ENCODE assay signal across 11 cellular contexts in genomic region chr3:150248116-150248864, GRCh38.
DNase-seq lines count a peak whose midpoint lies in the region; ATAC-seq, FAIRE-seq and TF ChIP-seq lines count a peak whose summit lies in the region.
"Had no signal": no experiment of that assay in that cellular context is flagged by ENCODE, and none has a peak within 500 bp of the region (broad histone marks: within the 10 kb centered on the region; RNA-seq: fewer than 3 reads in every experiment).

No MANE protein-coding gene starts in this region.

- H3F3A ChIP-seq in GM23338 (replicated peaks; ENCODE audit: low read depth), result no peaks in the 10 kb centered on the region

- 7% methylated on average over 5 of the region's 5 CpGs for WGBS in HepG2 (ENCODE audit: low lambda C conversion rate)

- H3K36me3 ChIP-seq in GM23338 (ENCODE audit: insufficient read depth), result no peaks in the 10 kb centered on the region
- no peaks in the 10 kb centered on the region for H3K36me3 ChIP-seq in SJSA1
- no peaks in the 10 kb centered on the region for H3K36me3 ChIP-seq in stomach smooth muscle (ENCODE audit: control insufficient read depth in 2 of 2, insufficient read depth in 2 of 2, low read length in 2 of 2)
- no peaks in the 10 kb centered on the region for H3K36me3 ChIP-seq in HepG2 (replicated peaks in 1 of 2; ENCODE audit: control insufficient read depth in 1 of 2, insufficient read depth in 2 of 2, low read length in 2 of 2)

- no peak overlapping the region for H3K4me2 ChIP-seq in GM23338
- no peak overlapping the region for H3K4me2 ChIP-seq in HepG2 (ENCODE audit: low read depth, low read length)

- H3K36me3 Mint-ChIP-seq in GM23338 (ENCODE audit: low read depth), result no peaks in the 10 kb centered on the region
- H3K36me3 Mint-ChIP-seq: naive thymus-derived CD8-positive, alpha-beta T cell had no signal

- no peaks in the 10 kb centered on the region for H3K27me3 Mint-ChIP-seq in GM23338 (ENCODE audit: insufficient read depth, low read depth, poor library complexity)

- in situ Hi-C loops in HepG2 (cut with HindIII; ENCODE audit: extremely low pct_ligation_motif_present, low pct_unique_long_range_greater_than_20kb), result no loop called here

- H3K9me3 Mint-ChIP-seq in GM23338, result no peaks in the 10 kb centered on the region
- H3K9me3 Mint-ChIP-seq: activated B cell treated with CpG ODN at 0.5 μM for 24 hours; naive thymus-derived CD8-positive, alpha-beta T cell had no signal

- no peak overlapping the region for H3K27ac Mint-ChIP-seq in GM23338
- H3K27ac Mint-ChIP-seq: activated B cell treated with CpG ODN at 0.5 μM for 24 hours; naive thymus-derived CD8-positive, alpha-beta T cell had no signal

- CTCF ChIA-PET in HepG2 (lab: Yijun Ruan, JAX; ENCODE audit: low intra/inter-chr PET ratio, low total read pairs), result no interaction called here

- DNase-seq in GM23338 (ENCODE audit: low spot score), result no peak
- DNase-seq in SJSA1 (ENCODE audit: low read depth in 1 of 2, low spot score in 2 of 2), result peak; percentile 77 to 96
- peak; percentile 90 for DNase-seq in glomerular visceral epithelial cell (ENCODE audit: extremely low spot score)
- no peak for DNase-seq in HepG2 (ENCODE audit: low spot score)
- DNase-seq in activated T-cell treated with anti-CD3 and anti-CD28 coated beads, Interleukin-2, amount 50 U/mL, for 1 hour, result no peak
- DNase-seq: activated B cell treated with CpG ODN at 0.5 μM for 24 hours; naive thymus-derived CD8-positive, alpha-beta T cell; NCI-H345 had no signal

- no TSS peak for BruUV-seq in HepG2 (replicated peaks; lab: Mats Ljungman, UMichigan)

- TF ChIP-seq CTCF in GM23338 (conservative IDR thresholded peaks at IDR 0.05; ENCODE audit: low read depth in 2 of 2), result no peak
- TF ChIP-seq CTCF in HepG2 (CRISPR knock-in tag; IDR thresholded peaks at IDR 0.05), result no peak

- TF ChIP-seq EP300 in HepG2 (IDR thresholded peaks at IDR 0.05; ENCODE audit: low read depth in 2 of 2, low read length in 2 of 2) (no peak), HepG2 (CRISPR knock-in tag; IDR thresholded peaks at IDR 0.05; ENCODE audit: borderline replicate concordance) (no peak)

- H3K9ac ChIP-seq in stomach smooth muscle (ENCODE audit: low read length in 2 of 2), result peak overlapping the region in 1 of 2 donors; percentile 4
- H3K9ac ChIP-seq in HepG2 (ENCODE audit: insufficient read depth, low read depth, low read length), result no peak overlapping the region

- H3K79me2 ChIP-seq in GM23338 (replicated peaks; ENCODE audit: insufficient read depth) (no peaks in the 10 kb centered on the region), HepG2 (ENCODE audit: insufficient read depth, low read length) (no peaks in the 10 kb centered on the region)

- no peak for TF ChIP-seq RAD21 in HepG2 (CRISPR knock-in tag; IDR thresholded peaks at IDR 0.05)

- H3K4me3 Mint-ChIP-seq in GM23338, result no peak overlapping the region
- H3K4me3 Mint-ChIP-seq: activated B cell treated with CpG ODN at 0.5 μM for 24 hours; naive thymus-derived CD8-positive, alpha-beta T cell had no signal

- POLR2A ChIA-PET in HepG2 (lab: Yijun Ruan, JAX), result no interaction called here

- H3K9me3 ChIP-seq in SJSA1 (replicated peaks) (no peaks in the 10 kb centered on the region), stomach smooth muscle (ENCODE audit: control insufficient read depth in 2 of 2, low read length in 2 of 2) (no peaks in the 10 kb centered on the region), HepG2 (ENCODE audit: low read length) (no peaks in the 10 kb centered on the region)

- H3K27ac ChIP-seq in GM23338 (ENCODE audit: low read depth) (no peak overlapping the region), SJSA1 (peak overlapping the region; percentile 85), stomach smooth muscle (ENCODE audit: low read length) (peak overlapping the region; percentile 1), HepG2 (ENCODE audit: extremely low read length, insufficient read depth, low read length) (no peak overlapping the region)

- intact Hi-C loops in HepG2 (cut with micrococcal nuclease; ENCODE audit: unreplicated experiment), result no loop called here

- no peaks in the 10 kb centered on the region for H3K27me3 ChIP-seq in GM23338 (ENCODE audit: insufficient read depth)
- H3K27me3 ChIP-seq in SJSA1 (replicated peaks), result no peaks in the 10 kb centered on the region
- no peaks in the 10 kb centered on the region for H3K27me3 ChIP-seq in stomach smooth muscle (ENCODE audit: control insufficient read depth in 1 of 2, insufficient read depth in 2 of 2, low read length in 2 of 2)
- no peaks in the 10 kb centered on the region; a peak in 1 of 5 replicates for H3K27me3 ChIP-seq in HepG2 (ENCODE audit: control insufficient read depth in 1 of 2, insufficient read depth in 2 of 2, low read length in 2 of 2)

- no peak overlapping the region for H3K4me3 ChIP-seq in GM23338
- H3K4me3 ChIP-seq in SJSA1, result no peak overlapping the region
- peak overlapping the region in 1 of 2 donors; percentile 16 for H3K4me3 ChIP-seq in stomach smooth muscle (ENCODE audit: low read length in 2 of 2)
- H3K4me3 ChIP-seq in HepG2 (replicated peaks in 1 of 3; ENCODE audit: insufficient read depth in 1 of 3, low read depth in 2 of 3, low read length in 3 of 3), result no peak overlapping the region

- H2AFZ ChIP-seq in GM23338 (peak overlapping the region; percentile 20; the same call in 1 of the 2 replicates), HepG2 (ENCODE audit: low read length) (no peak overlapping the region)

- no peak for TF ChIP-seq POLR2A in HepG2 (IDR thresholded peaks at IDR 0.05; ENCODE audit: insufficient read depth in 1 of 2, low read depth in 2 of 2, low read length in 2 of 2)

- no peak for ATAC-seq in GM23338
- no peak for ATAC-seq in HepG2
- ATAC-seq in GM19452 (IDR thresholded peaks at IDR 0.05; ENCODE audit: unreplicated experiment), result no peak
- ATAC-seq in GM21423 (IDR thresholded peaks at IDR 0.05; ENCODE audit: unreplicated experiment), result no peak
- ATAC-seq: naive thymus-derived CD8-positive, alpha-beta T cell had no signal

- no peaks in the 10 kb centered on the region for H4K20me1 ChIP-seq in GM23338 (replicated peaks; ENCODE audit: insufficient read depth)
- no peaks in the 10 kb centered on the region for H4K20me1 ChIP-seq in HepG2 (ENCODE audit: insufficient read depth, low read length)

- peaks cover 7% of the 10 kb centered on the region for H3K4me1 ChIP-seq in GM23338 (ENCODE audit: insufficient read depth)
- H3K4me1 ChIP-seq in SJSA1 (replicated peaks), result peaks cover 55% of the 10 kb centered on the region
- H3K4me1 ChIP-seq in stomach smooth muscle (ENCODE audit: control insufficient read depth, insufficient read depth, low read length), result peaks cover 42% of the 10 kb centered on the region
- H3K4me1 ChIP-seq in HepG2 (ENCODE audit: insufficient read depth, low read length), result peaks cover 22% of the 10 kb centered on the region

- H3K9me2 ChIP-seq in GM23338 (ENCODE audit: insufficient read depth), result no peaks in the 10 kb centered on the region

- peaks cover 23% of the 10 kb centered on the region for H3K4me1 Mint-ChIP-seq in GM23338
- H3K4me1 Mint-ChIP-seq: naive thymus-derived CD8-positive, alpha-beta T cell had no signal

- no peak for FAIRE-seq in HepG2 (lab: Jason Lieb, UNC)

TF ChIP-seq in GM23338, 12 proteins besides CTCF, POLR2A, EP300 and RAD21 (continues in another document):
- TF ChIP-seq ZNF331 (CRISPR knock-in tag; IDR thresholded peaks at IDR 0.05; ENCODE audit: low read depth) (no peak), ETS1 (IDR thresholded peaks at IDR 0.05) (no peak)

TF ChIP-seq in HepG2, 621 proteins besides CTCF, POLR2A, EP300 and RAD21 (continues in another document):
- TF ChIP-seq MNT (IDR thresholded peaks at IDR 0.05) (no peak), TOPORS (CRISPR knock-in tag; IDR thresholded peaks at IDR 0.05) (no peak), ATF7 (IDR thresholded peaks at IDR 0.05) (no peak), ATF7 (CRISPR knock-in tag; IDR thresholded peaks at IDR 0.05) (no peak), ZNF746 (CRISPR knock-in tag; IDR thresholded peaks at IDR 0.05) (no peak), TIGD3 (CRISPR knock-in tag; IDR thresholded peaks at IDR 0.05; ENCODE audit: borderline replicate concordance) (no peak), ZFY (CRISPR knock-in tag; IDR thresholded peaks at IDR 0.05) (no peak), ZNF644 (CRISPR knock-in tag; IDR thresholded peaks at IDR 0.05; ENCODE audit: low read depth) (no peak)

Comparison
In these comparisons a context has a peak if more than half of its experiments do, and no peak if none do; other contexts are left out.
1. DNase-seq: peak in SJSA1 (2 of 2) and glomerular visceral epithelial cell (single experiment); none in GM23338 (single experiment), HepG2 (single experiment) and activated T-cell treated with anti-CD3 and anti-CD28 coated beads, Interleukin-2, amount 50 U/mL, for 1 hour (single experiment).
2. H3K27ac ChIP-seq: peak in SJSA1 (single experiment) and stomach smooth muscle (single experiment); none in GM23338 (single experiment) and HepG2 (single experiment).